22 cellular contexts compared by ENCODE assay signal in the genomic region with DNA sequence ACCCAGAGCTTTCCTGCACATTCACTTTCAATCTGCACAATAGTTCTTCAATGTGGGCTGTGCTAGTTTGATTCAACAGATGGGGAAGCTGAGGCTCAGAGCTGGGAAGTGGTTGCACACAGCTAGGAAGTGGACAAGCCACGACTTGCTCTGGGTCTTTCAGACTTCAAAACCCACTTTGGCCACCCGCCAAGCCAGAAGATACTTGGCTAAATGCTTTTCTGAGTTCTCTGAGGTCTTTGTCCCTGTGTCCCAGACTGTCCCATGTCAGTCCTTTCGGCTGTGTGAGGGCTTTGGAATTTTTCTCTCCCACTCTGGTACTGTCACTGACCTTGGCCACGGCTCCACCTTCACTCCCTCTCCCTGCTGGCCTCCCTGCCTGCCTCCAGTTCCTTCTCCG. TPM values are rescaled to one million over a fixed set of nuclear protein-coding genes. Genes with fewer than 3 reads are reported as not detected.
"Had no signal": no experiment of that assay in that cellular context is flagged by ENCODE, and none has a peak within 500 bp of the region (broad histone marks: within the 10 kb centered on the region; RNA-seq: fewer than 3 reads in every experiment).

No MANE protein-coding gene starts in this region.

- H3K4me3 ChIP-seq: esophagus squamous epithelium, heart right ventricle, lower lobe of right lung, pancreas, sigmoid colon, spleen, thoracic aorta, upper lobe of left lung had no signal

- H3K36me3 ChIP-seq: esophagus squamous epithelium, heart right ventricle, lower lobe of right lung, neutrophil, pancreas, sigmoid colon, spleen, thoracic aorta, upper lobe of left lung had no signal

- H3K9me3 ChIP-seq: esophagus squamous epithelium, heart right ventricle, lower lobe of right lung, neutrophil, pancreas, sigmoid colon, spleen, thoracic aorta, upper lobe of left lung had no signal

- H3K27ac ChIP-seq: esophagus squamous epithelium, heart right ventricle, lower lobe of right lung, neutrophil, pancreas, sigmoid colon, spleen, thoracic aorta, upper lobe of left lung had no signal

- H3K4me1 ChIP-seq: esophagus squamous epithelium, heart right ventricle, lower lobe of right lung, pancreas, sigmoid colon, spleen, upper lobe of left lung had no signal

- DNase-seq: activated B cell treated with CpG ODN at 0.5 μM for 24 hours; activated CD4-positive, alpha-beta memory T cell treated with anti-CD3 and anti-CD28 coated beads for 36 hours; activated CD4-positive, alpha-beta T cell treated with anti-CD3 and anti-CD28 coated beads for 4 hours; activated naive CD8-positive, alpha-beta T cell treated with anti-CD3 and anti-CD28 coated beads for 36 hours; activated T-cell treated with anti-CD3 and anti-CD28 coated beads for 4 hours; amniotic stem cell; effector memory CD8-positive, alpha-beta T cell; esophagus squamous epithelium; heart right ventricle; left cardiac atrium; lower lobe of right lung; natural killer cell; pancreas; sigmoid colon; spleen; stimulated activated naive B cell treated with anti-CD40 and anti-IgM and Interleukin-4, amounts not matched to agents 10 μg/mL and 1 μg/mL and 100 μg/mL, for 72 hours; upper lobe of left lung had no signal

RNA-seq across cellular contexts. Expression of a gene that starts 10.5 kb away (rescaled TPM):
- total RNA-seq: activated B cell treated with CpG ODN at 0.5 μM for 24 hours; activated CD4-positive, alpha-beta memory T cell treated with anti-CD3 and anti-CD28 coated beads for 36 hours; activated naive CD8-positive, alpha-beta T cell treated with anti-CD3 and anti-CD28 coated beads for 36 hours; cardiac septum; dermis microvascular lymphatic vessel endothelial cell; esophagus squamous epithelium; heart right ventricle; left cardiac atrium; lower lobe of right lung; natural killer cell; pancreas; sigmoid colon; spleen; T-helper 2 cell treated with Interferon-gamma antibody and Interleukin-4, amounts not matched to agents 100 ng/mL and 5 ng/mL, for 36 hours; thoracic aorta; upper lobe of left lung had no signal
